In the genomic region with DNA sequence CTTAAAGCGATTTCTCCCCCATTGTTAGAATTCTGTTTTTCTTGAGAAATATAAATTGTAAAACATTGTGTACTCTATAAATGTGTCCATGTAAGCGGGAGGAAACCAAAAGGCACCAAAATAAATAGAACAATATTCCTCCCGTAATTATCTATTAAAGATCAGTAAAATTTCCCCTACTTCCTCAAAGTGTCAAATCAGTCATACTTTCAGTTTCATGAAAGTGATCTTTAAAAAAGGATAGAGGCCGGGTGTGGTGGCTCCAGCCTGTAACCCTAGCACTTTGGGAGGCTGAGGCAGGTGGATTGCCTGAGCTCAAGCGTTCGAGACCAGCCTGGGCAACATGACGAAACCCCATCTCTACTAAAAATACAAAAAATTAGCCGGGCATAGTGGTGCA, we compare ENCODE assay signal across 1 cellular context.
TF ChIP-seq lines count a peak whose summit lies in the region.

No MANE protein-coding gene starts in this region.

TF ChIP-seq in GM12878, 131 proteins besides CTCF, POLR2A, EP300 and RAD21:
- no peak for TF ChIP-seq ZNF24 (IDR thresholded peaks at IDR 0.05)
- TF ChIP-seq, protein P1, sequence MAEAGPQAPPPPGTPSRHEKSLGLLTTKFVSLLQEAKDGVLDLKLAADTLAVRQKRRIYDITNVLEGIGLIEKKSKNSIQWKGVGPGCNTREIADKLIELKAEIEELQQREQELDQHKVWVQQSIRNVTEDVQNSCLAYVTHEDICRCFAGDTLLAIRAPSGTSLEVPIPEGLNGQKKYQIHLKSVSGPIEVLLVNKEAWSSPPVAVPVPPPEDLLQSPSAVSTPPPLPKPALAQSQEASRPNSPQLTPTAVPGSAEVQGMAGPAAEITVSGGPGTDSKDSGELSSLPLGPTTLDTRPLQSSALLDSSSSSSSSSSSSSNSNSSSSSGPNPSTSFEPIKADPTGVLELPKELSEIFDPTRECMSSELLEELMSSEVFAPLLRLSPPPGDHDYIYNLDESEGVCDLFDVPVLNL (IDR thresholded peaks at IDR 0.05; ENCODE audit: low read depth, low read length): no peak
- no peak for TF ChIP-seq CBX5 (IDR thresholded peaks at IDR 0.05; ENCODE audit: low read depth)
- no peak for TF ChIP-seq IKZF1 (conservative IDR thresholded peaks at IDR 0.05)
- TF ChIP-seq POLR2AphosphoS2 (IDR thresholded peaks at IDR 0.05; ENCODE audit: low read depth, low read length): no peak
- TF ChIP-seq RBBP5 (conservative IDR thresholded peaks at IDR 0.05): no peak
- TF ChIP-seq, protein P2, sequence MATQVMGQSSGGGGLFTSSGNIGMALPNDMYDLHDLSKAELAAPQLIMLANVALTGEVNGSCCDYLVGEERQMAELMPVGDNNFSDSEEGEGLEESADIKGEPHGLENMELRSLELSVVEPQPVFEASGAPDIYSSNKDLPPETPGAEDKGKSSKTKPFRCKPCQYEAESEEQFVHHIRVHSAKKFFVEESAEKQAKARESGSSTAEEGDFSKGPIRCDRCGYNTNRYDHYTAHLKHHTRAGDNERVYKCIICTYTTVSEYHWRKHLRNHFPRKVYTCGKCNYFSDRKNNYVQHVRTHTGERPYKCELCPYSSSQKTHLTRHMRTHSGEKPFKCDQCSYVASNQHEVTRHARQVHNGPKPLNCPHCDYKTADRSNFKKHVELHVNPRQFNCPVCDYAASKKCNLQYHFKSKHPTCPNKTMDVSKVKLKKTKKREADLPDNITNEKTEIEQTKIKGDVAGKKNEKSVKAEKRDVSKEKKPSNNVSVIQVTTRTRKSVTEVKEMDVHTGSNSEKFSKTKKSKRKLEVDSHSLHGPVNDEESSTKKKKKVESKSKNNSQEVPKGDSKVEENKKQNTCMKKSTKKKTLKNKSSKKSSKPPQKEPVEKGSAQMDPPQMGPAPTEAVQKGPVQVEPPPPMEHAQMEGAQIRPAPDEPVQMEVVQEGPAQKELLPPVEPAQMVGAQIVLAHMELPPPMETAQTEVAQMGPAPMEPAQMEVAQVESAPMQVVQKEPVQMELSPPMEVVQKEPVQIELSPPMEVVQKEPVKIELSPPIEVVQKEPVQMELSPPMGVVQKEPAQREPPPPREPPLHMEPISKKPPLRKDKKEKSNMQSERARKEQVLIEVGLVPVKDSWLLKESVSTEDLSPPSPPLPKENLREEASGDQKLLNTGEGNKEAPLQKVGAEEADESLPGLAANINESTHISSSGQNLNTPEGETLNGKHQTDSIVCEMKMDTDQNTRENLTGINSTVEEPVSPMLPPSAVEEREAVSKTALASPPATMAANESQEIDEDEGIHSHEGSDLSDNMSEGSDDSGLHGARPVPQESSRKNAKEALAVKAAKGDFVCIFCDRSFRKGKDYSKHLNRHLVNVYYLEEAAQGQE (IDR thresholded peaks at IDR 0.05; ENCODE audit: low read depth, low read length): no peak
- no peak for TF ChIP-seq IRF4 (IDR thresholded peaks at IDR 0.05; ENCODE audit: low read depth, low read length)
- no peak for TF ChIP-seq CREM (IDR thresholded peaks at IDR 0.05; ENCODE audit: low read depth)
- TF ChIP-seq RELB (IDR thresholded peaks at IDR 0.05; ENCODE audit: low read depth): no peak
